16 cellular contexts compared by ENCODE assay signal in genomic region chr1:226419284-226419683, GRCh38. TPM values are rescaled to one million over a fixed set of nuclear protein-coding genes. Genes with fewer than 3 reads are reported as not detected.
DNase-seq lines count a peak whose midpoint lies in the region; ATAC-seq and TF ChIP-seq lines count a peak whose summit lies in the region.
"Had no signal": no experiment of that assay in that cellular context is flagged by ENCODE, and none has a peak within 500 bp of the region (broad histone marks: within the 10 kb centered on the region; RNA-seq: fewer than 3 reads in every experiment).

No MANE protein-coding gene starts in this region.

- H2AFZ ChIP-seq in mammary epithelial cell (ENCODE audit: low read depth, low read length) = peak overlapping the region; percentile 14
- H2AFZ ChIP-seq in osteoblast (ENCODE audit: low read length) = no peak overlapping the region

- H3K36me3 Mint-ChIP-seq in MCF 10A (ENCODE audit: insufficient read depth, unreplicated experiment) = no peaks in the 10 kb centered on the region

- H3K4me2 ChIP-seq in mammary epithelial cell (ENCODE audit: insufficient read depth, low read depth, low read length) (peak overlapping the region; percentile 37), osteoblast (ENCODE audit: insufficient read depth, low read length) (peak overlapping the region; percentile 34)

- no peaks in the 10 kb centered on the region for H3K4me1 Mint-ChIP-seq in MCF 10A (ENCODE audit: insufficient read depth, unreplicated experiment)

- H3K4me1 ChIP-seq in mammary epithelial cell (ENCODE audit: insufficient read depth, low read length) (no peaks in the 10 kb centered on the region), osteoblast (ENCODE audit: insufficient read depth, low read length) (peaks cover 4% of the 10 kb centered on the region)
- H3K4me1 ChIP-seq: Caco-2 had no signal

- H3K27me3 ChIP-seq in mammary epithelial cell (ENCODE audit: insufficient read depth, low read length) = peaks cover 7% of the 10 kb centered on the region
- peaks cover 11% of the 10 kb centered on the region for H3K27me3 ChIP-seq in osteoblast (ENCODE audit: insufficient read depth, low read length)

- H3K36me3 ChIP-seq in mammary epithelial cell (ENCODE audit: insufficient read depth, low read length) (no peaks in the 10 kb centered on the region), osteoblast (ENCODE audit: insufficient read depth, low read length) (no peaks in the 10 kb centered on the region)

- H3K27me3 Mint-ChIP-seq in MCF 10A (ENCODE audit: insufficient read depth, unreplicated experiment) = no peaks in the 10 kb centered on the region

- DNase-seq in mammary epithelial cell (no peak), MCF 10A (ENCODE audit: unreplicated experiment) (no peak), foreskin melanocyte (peak; percentile 78), osteoblast (ENCODE audit: insufficient read length, low spot score, missing footprints) (no peak), NCI-H345 treated with DMSO at 0.1 percent for 48 hours (lab: John Stamatoyannopoulos, UW; ENCODE audit: unreplicated experiment) (no peak), retina (no peak)
- DNase-seq: 8988T, Caco-2, NCI-H1436, NCI-H2081 treated with DMSO at 0.1 percent for 48 hours, NCI-H226, NCI-H526 treated with DMSO at 0.1 percent for 48 hours, PC-3 had no signal

- 2% methylated on average over 10 of the region's 10 CpGs for WGBS in mammary epithelial cell (ENCODE audit: low coverage, missing lambda C conversion rate)

- H3K4me3 ChIP-seq in mammary epithelial cell (replicated peaks in 1 of 3; ENCODE audit: insufficient read depth in 1 of 3, low read depth in 2 of 3, low read length in 3 of 3) (no peak overlapping the region), osteoblast (ENCODE audit: insufficient read depth, low read length) (no peak overlapping the region)

- H3K27ac Mint-ChIP-seq in MCF 10A (ENCODE audit: low read depth, unreplicated experiment) = no peak overlapping the region

- H3K27ac ChIP-seq in mammary epithelial cell (ENCODE audit: insufficient read depth, low read depth, low read length) = no peak overlapping the region
- H3K27ac ChIP-seq in osteoblast (ENCODE audit: low read depth, low read length) = no peak overlapping the region
- H3K27ac ChIP-seq: C4-2B had no signal

- BruUV-seq in mammary epithelial cell (replicated peaks; lab: Mats Ljungman, UMichigan) (no TSS peak), MCF 10A (replicated peaks; lab: Mats Ljungman, UMichigan) (no TSS peak)

- H4K20me1 ChIP-seq in mammary epithelial cell (ENCODE audit: insufficient read depth, low read length) (no peaks in the 10 kb centered on the region), osteoblast (ENCODE audit: insufficient read depth, low read length) (no peaks in the 10 kb centered on the region)

- TF ChIP-seq CTCF in mammary epithelial cell (conservative IDR thresholded peaks at IDR 0.05 in 1 of 2, IDR thresholded peaks at IDR 0.05 in 1 of 2; ENCODE audit: extremely low read depth in 1 of 2, insufficient read depth in 1 of 2, low read depth in 1 of 2, low read length in 2 of 2) (no peak), MCF 10A (IDR thresholded peaks at IDR 0.05; ENCODE audit: unreplicated experiment) (no peak), osteoblast (IDR thresholded peaks at IDR 0.05; ENCODE audit: extremely low read depth, low read depth, low read length) (no peak)

- H3K79me2 ChIP-seq in mammary epithelial cell (ENCODE audit: insufficient read depth, low read length) (no peaks in the 10 kb centered on the region), osteoblast (ENCODE audit: insufficient read depth, low read length) (no peaks in the 10 kb centered on the region)

- no peak overlapping the region for H3K9ac ChIP-seq in mammary epithelial cell (ENCODE audit: insufficient read depth, low read length)

- intact Hi-C loops in mammary epithelial cell (cut with micrococcal nuclease) = no loop called here
- intact Hi-C loops in MCF 10A (cut with micrococcal nuclease) = no loop called here

- H3K9me3 Mint-ChIP-seq in MCF 10A (ENCODE audit: unreplicated experiment) = no peaks in the 10 kb centered on the region

- no peak overlapping the region for H3K4me3 Mint-ChIP-seq in MCF 10A (ENCODE audit: unreplicated experiment)

- H3K9me3 ChIP-seq in mammary epithelial cell (replicated peaks; ENCODE audit: insufficient read depth, low read length) (no peaks in the 10 kb centered on the region), osteoblast (ENCODE audit: low read depth, low read length) (no peaks in the 10 kb centered on the region)
- H3K9me3 ChIP-seq: Caco-2 had no signal

- CTCF ChIA-PET in mammary epithelial cell (lab: Charles Lee; ENCODE audit: low non-redundant PET) (no interaction called here), MCF 10A (lab: Yijun Ruan, JAX) (interaction anchor here (0.6 to 7.4 kb wide), 4 partner anchors 11 to 294 kb away, joined by 3 to 66 read pairs (median 6); partner anchors contain the start of gene PARP1)

- dilution Hi-C loops in mammary epithelial cell (cut with HindIII; ENCODE audit: low sequenced_read_pairs) = no loop called here

- no peak for ATAC-seq in HG02610 (IDR thresholded peaks at IDR 0.05; ENCODE audit: unreplicated experiment)
- no peak for ATAC-seq in GM21360 (IDR thresholded peaks at IDR 0.05; ENCODE audit: unreplicated experiment)
- ATAC-seq: PC-3 had no signal

- in situ Hi-C loops in mammary epithelial cell (cut with MboI; ENCODE audit: low sequenced_read_pairs in 2 of 2) = no loop called here

- POLR2A ChIA-PET in MCF 10A (lab: Yijun Ruan, JAX) = interaction anchor here (0.8 to 1.6 kb wide), 2 partner anchors 8 to 10 kb away, joined by 3 to 6 read pairs; no protein-coding TSS in a partner anchor

RNA-seq across cellular contexts. Expression of gene PARP1, which starts 11.4 kb away (rescaled TPM):
- total RNA-seq in mammary epithelial cell = 10 to 100 TPM; 67.7 to 80.8 TPM
- polyA plus RNA-seq in mammary epithelial cell = 99.4 TPM
- polyA minus RNA-seq in mammary epithelial cell = 205 TPM
- total RNA-seq in MCF 10A (2022) = 192 and 235 TPM in 2 replicates
- total RNA-seq in osteoblast = 38.6 and 51.0 TPM in 2 replicates
